In genomic region chr11:2402106-2402505, GRCh38 we compare ENCODE assay signal across 10 cellular contexts. TPM values are rescaled to one million over a fixed set of nuclear protein-coding genes. Genes with fewer than 3 reads are reported as not detected.
A peak's percentile ranks its signal among the peaks of the same experiment; 100 is the strongest.
DNase-seq lines count a peak whose midpoint lies in the region; ATAC-seq and TF ChIP-seq lines count a peak whose summit lies in the region.
"Had no signal": no experiment of that assay in that cellular context is flagged by ENCODE, and none has a peak within 500 bp of the region (broad histone marks: within the 10 kb centered on the region; RNA-seq: fewer than 3 reads in every experiment).

No MANE protein-coding gene starts in this region.

- H3K4me3 ChIP-seq in fibroblast of lung (replicated peaks in 1 of 4; ENCODE audit: control extremely low read depth in 1 of 4, insufficient read depth in 1 of 4, low read depth in 3 of 4, low read length in 4 of 4): peak overlapping the region in 2 of 4 experiments; percentile 64 to 96

- H3K36me3 ChIP-seq in fibroblast of lung (ENCODE audit: control insufficient read depth, insufficient read depth, low read length): peaks cover 21% of the 10 kb centered on the region

- peaks cover 14% of the 10 kb centered on the region for H3K4me1 Mint-ChIP-seq in activated T-cell treated with anti-CD3 and anti-CD28 coated beads, Interleukin-2, amount 50 U/mL, for 72 hours (ENCODE audit: low read depth)
- H3K4me1 Mint-ChIP-seq in T-cell: peaks cover 15 to 21% (median 18%) of the 10 kb centered on the region in 3 donors
- H3K4me1 Mint-ChIP-seq in stimulated activated effector memory CD8-positive, alpha-beta T cell treated with anti-CD3 and anti-CD28 coated beads, Interleukin-12 subunit alpha, Interleukin-12 subunit beta, amount 100 ng/mL, for 72 hours: peaks cover 32% of the 10 kb centered on the region

- CTCF ChIA-PET in T-cell (lab: Charles Lee): interaction anchor here (0.7 to 1.3 kb wide), 2 partner anchors 17 to 19 kb away, joined by 3 to 9 read pairs; no protein-coding TSS in a partner anchor

- TF ChIP-seq CTCF in fibroblast of lung (conservative IDR thresholded peaks at IDR 0.05 in 1 of 2, IDR thresholded peaks at IDR 0.05 in 1 of 2; ENCODE audit: low read depth in 1 of 2, low read length in 2 of 2): no peak

- H3K79me2 ChIP-seq in fibroblast of lung (ENCODE audit: control insufficient read depth, insufficient read depth, low read length): peaks cover 19% of the 10 kb centered on the region

- DNase-seq in activated T-cell treated with anti-CD3 and anti-CD28 coated beads, Interleukin-2, amount 50 U/mL, for 72 hours: no peak
- DNase-seq in activated T-cell treated with anti-CD3 and anti-CD28 coated beads, Interleukin-2, amount 50 U/mL, for 48 hours: no peak
- no peak for DNase-seq in T-cell
- DNase-seq in fibroblast of lung (ENCODE audit: low read depth in 2 of 2): no peak
- no peak for DNase-seq in stimulated activated effector memory CD8-positive, alpha-beta T cell treated with anti-CD3 and anti-CD28 coated beads, Interleukin-12 subunit alpha, Interleukin-12 subunit beta, amount 100 ng/mL, for 72 hours (ENCODE audit: low spot score in 2 of 2)
- no peak for DNase-seq in NCI-H2029 treated with DMSO at 0.1 percent for 48 hours (lab: John Stamatoyannopoulos, UW)
- no peak for DNase-seq in DMS153 (lab: John Stamatoyannopoulos, UW)
- DNase-seq: activated CD4-positive, alpha-beta T cell treated with anti-CD3 and anti-CD28 coated beads, Interleukin-2, amount 50 U/mL, for 4 hours; left colon had no signal

- peaks cover 16% of the 10 kb centered on the region for H3K4me1 ChIP-seq in fibroblast of lung (ENCODE audit: control insufficient read depth, extremely low read depth, insufficient read depth, low read length)

- no peaks in the 10 kb centered on the region for H4K20me1 ChIP-seq in fibroblast of lung (ENCODE audit: control insufficient read depth, extremely low read depth, insufficient read depth, low read length)

- H3K36me3 Mint-ChIP-seq in activated T-cell treated with anti-CD3 and anti-CD28 coated beads, Interleukin-2, amount 50 U/mL, for 72 hours (ENCODE audit: insufficient read depth in 2 of 2): no peaks in the 10 kb centered on the region
- H3K36me3 Mint-ChIP-seq in T-cell: peaks cover 6% of the 10 kb centered on the region
- peaks cover 68% of the 10 kb centered on the region for H3K36me3 Mint-ChIP-seq in stimulated activated effector memory CD8-positive, alpha-beta T cell treated with anti-CD3 and anti-CD28 coated beads, Interleukin-12 subunit alpha, Interleukin-12 subunit beta, amount 100 ng/mL, for 72 hours

- no peaks in the 10 kb centered on the region for H3K27me3 Mint-ChIP-seq in activated T-cell treated with anti-CD3 and anti-CD28 coated beads, Interleukin-2, amount 50 U/mL, for 72 hours (ENCODE audit: low read depth)
- H3K27me3 Mint-ChIP-seq in T-cell: no peaks in the 10 kb centered on the region

- H3K4me2 ChIP-seq in fibroblast of lung (ENCODE audit: extremely low read depth, insufficient read depth, low read length): peak overlapping the region; percentile 93

- no peak overlapping the region for H3K27ac Mint-ChIP-seq in activated T-cell treated with anti-CD3 and anti-CD28 coated beads, Interleukin-2, amount 50 U/mL, for 72 hours
- peak overlapping the region in 1 of 2 donors; percentile 44 for H3K27ac Mint-ChIP-seq in T-cell
- peak overlapping the region; percentile 61 for H3K27ac Mint-ChIP-seq in stimulated activated effector memory CD8-positive, alpha-beta T cell treated with anti-CD3 and anti-CD28 coated beads, Interleukin-12 subunit alpha, Interleukin-12 subunit beta, amount 100 ng/mL, for 72 hours

- no peaks in the 10 kb centered on the region for H3K27me3 ChIP-seq in fibroblast of lung (ENCODE audit: control insufficient read depth, insufficient read depth, low read length)

- no peak overlapping the region for H3K9ac ChIP-seq in fibroblast of lung (ENCODE audit: insufficient read depth, low read length)

- POLR2A ChIA-PET in T-cell (lab: Charles Lee): interaction anchor here in 1 of 2 donors (0.7 kb wide), 1 partner anchor 25 kb away, joined by 4 read pairs; the partner anchor contains the start of gene CD81

- H3K9me3 Mint-ChIP-seq in activated T-cell treated with anti-CD3 and anti-CD28 coated beads, Interleukin-2, amount 50 U/mL, for 72 hours: no peaks in the 10 kb centered on the region
- no peaks in the 10 kb centered on the region for H3K9me3 Mint-ChIP-seq in T-cell
- H3K9me3 Mint-ChIP-seq in stimulated activated effector memory CD8-positive, alpha-beta T cell treated with anti-CD3 and anti-CD28 coated beads, Interleukin-12 subunit alpha, Interleukin-12 subunit beta, amount 100 ng/mL, for 72 hours: no peaks in the 10 kb centered on the region

- no peak for ATAC-seq in activated T-cell treated with anti-CD3 and anti-CD28 coated beads, Interleukin-2, amount 50 U/mL, for 72 hours (replicated peaks in 1 of 2)
- ATAC-seq in T-cell (replicated peaks in 1 of 4) (no peak), GM19395 (IDR thresholded peaks at IDR 0.05; ENCODE audit: unreplicated experiment) (no peak)
- ATAC-seq in stimulated activated effector memory CD8-positive, alpha-beta T cell treated with anti-CD3 and anti-CD28 coated beads, Interleukin-12 subunit alpha, Interleukin-12 subunit beta, amount 100 ng/mL, for 72 hours: no peak
- ATAC-seq: left colon had no signal

- H3K4me3 Mint-ChIP-seq in activated T-cell treated with anti-CD3 and anti-CD28 coated beads, Interleukin-2, amount 50 U/mL, for 72 hours: peak overlapping the region; percentile 91 to 97
- H3K4me3 Mint-ChIP-seq in T-cell: peak overlapping the region; percentile 89 to 95 (median 90)
- H3K4me3 Mint-ChIP-seq in stimulated activated effector memory CD8-positive, alpha-beta T cell treated with anti-CD3 and anti-CD28 coated beads, Interleukin-12 subunit alpha, Interleukin-12 subunit beta, amount 100 ng/mL, for 72 hours: peak overlapping the region; percentile 85

- H3K9me3 ChIP-seq in fibroblast of lung (ENCODE audit: control insufficient read depth, insufficient read depth, low read depth, low read length): no peaks in the 10 kb centered on the region

- no peak overlapping the region for H2AFZ ChIP-seq in fibroblast of lung (ENCODE audit: low read length)

- no peak overlapping the region for H3K27ac ChIP-seq in fibroblast of lung (ENCODE audit: insufficient read depth, low read length)

RNA-seq across cellular contexts. Expression of gene TSSC4, which starts 1.6 kb away (rescaled TPM):
- total RNA-seq in activated T-cell treated with anti-CD3 and anti-CD28 coated beads, Interleukin-2, amount 50 U/mL, for 72 hours: 10 to 100 TPM; 50.6 to 52.2 TPM
- 10 to 100 TPM; 46.2 to 73.7 (median 64.8) TPM for total RNA-seq in T-cell
- 48.7 and 51.1 TPM in 2 replicates for total RNA-seq in fibroblast of lung
- 8.8 and 10.9 TPM in 2 replicates for polyA plus RNA-seq in fibroblast of lung
- polyA plus RNA-seq in fibroblast of lung (2012): 22.8 and 45.2 TPM in 2 replicates
- polyA minus RNA-seq in fibroblast of lung (ENCODE audit: low replicate concordance): 12.3 and 12.7 TPM in 2 replicates

RNA-seq across cellular contexts. Expression of gene CD81, which starts 25.0 kb away (rescaled TPM):
- 100 to 1,000 TPM; 116 to 122 TPM for total RNA-seq in activated T-cell treated with anti-CD3 and anti-CD28 coated beads, Interleukin-2, amount 50 U/mL, for 72 hours
- total RNA-seq in T-cell (100 to 1,000 TPM; 124 to 213 (median 146) TPM), fibroblast of lung (289 and 438 TPM in 2 replicates)
- polyA plus RNA-seq in fibroblast of lung: 572 and 611 TPM in 2 replicates
- 915 and 985 TPM in 2 replicates for polyA plus RNA-seq in fibroblast of lung (2012)
- polyA minus RNA-seq in fibroblast of lung (ENCODE audit: low replicate concordance): 2,053 and 2,241 TPM in 2 replicates

RNA-seq across cellular contexts. Expression of gene TRPM5, which starts 42.2 kb away (rescaled TPM):
- under 1 TPM in 1 of 2 donors, not detected in 1; 0.07 TPM for total RNA-seq in activated T-cell treated with anti-CD3 and anti-CD28 coated beads, Interleukin-2, amount 50 U/mL, for 72 hours
- total RNA-seq in T-cell: under 1 TPM; 0.07 to 0.73 (median 0.22) TPM
- total RNA-seq in fibroblast of lung: not detected in 2 replicates
- not detected in 2 replicates for polyA plus RNA-seq in fibroblast of lung
- not detected in 2 replicates for polyA plus RNA-seq in fibroblast of lung (2012)
- not detected in 2 replicates for polyA minus RNA-seq in fibroblast of lung (ENCODE audit: low replicate concordance)

RNA-seq across cellular contexts. Expression of gene KCNQ1, which starts 42.7 kb away (rescaled TPM):
- total RNA-seq in activated T-cell treated with anti-CD3 and anti-CD28 coated beads, Interleukin-2, amount 50 U/mL, for 72 hours: 10 to 100 TPM; 11.4 TPM
- total RNA-seq in T-cell: 10 to 100 TPM; 20.9 to 32.9 (median 24.0) TPM
- total RNA-seq in fibroblast of lung: not detected in 2 replicates
- not detected in 2 replicates for polyA plus RNA-seq in fibroblast of lung
- not detected in 2 replicates for polyA plus RNA-seq in fibroblast of lung (2012)
- polyA minus RNA-seq in fibroblast of lung (ENCODE audit: low replicate concordance): not detected in 2 replicates
